Comparison of ENCODE assay signal across 13 cellular contexts in genomic region chr17:76535788-76536510, GRCh38. TPM values are rescaled to one million over a fixed set of nuclear protein-coding genes. Genes with fewer than 3 reads are reported as not detected.
DNase-seq lines count a peak whose midpoint lies in the region; ATAC-seq and TF ChIP-seq lines count a peak whose summit lies in the region.
"Had no signal": no experiment of that assay in that cellular context is flagged by ENCODE, and none has a peak within 500 bp of the region (broad histone marks: within the 10 kb centered on the region; RNA-seq: fewer than 3 reads in every experiment).

No MANE protein-coding gene starts in this region.

- peaks cover 28% of the 10 kb centered on the region for H3K4me1 ChIP-seq in Panc1 (ENCODE audit: control insufficient read depth, insufficient read depth, low read length)
- peaks cover 25 to 72% (median 62%) of the 10 kb centered on the region in 4 donors for H3K4me1 ChIP-seq in esophagus muscularis mucosa
- peaks cover 5% of the 10 kb centered on the region for H3K4me1 ChIP-seq in mesendoderm (ENCODE audit: control insufficient read depth, low read depth, low read length)
- H3K4me1 ChIP-seq in upper lobe of left lung = peaks cover 32 to 44% (median 38%) of the 10 kb centered on the region in 4 donors

- TF ChIP-seq CTCF in Panc1 (IDR thresholded peaks at IDR 0.05) = no peak
- TF ChIP-seq CTCF in esophagus muscularis mucosa (IDR thresholded peaks at IDR 0.05) = no peak
- no peak for TF ChIP-seq CTCF in upper lobe of left lung (IDR thresholded peaks at IDR 0.05)
- no peak for TF ChIP-seq CTCF in natural killer cell (IDR thresholded peaks at IDR 0.05)

- H3K9me3 Mint-ChIP-seq in natural killer cell = no peaks in the 10 kb centered on the region
- H3K9me3 Mint-ChIP-seq in immature natural killer cell = no peaks in the 10 kb centered on the region
- H3K9me3 Mint-ChIP-seq: activated naive CD8-positive, alpha-beta T cell treated with anti-CD3 and anti-CD28 coated beads, Interleukin-2, amount 10 ng/mL, durations not matched to agents 7 days and 5 days; CD4-positive, alpha-beta T cell; T-helper 1 cell treated with Interleukin-12 subunit alpha and Interleukin-12 subunit beta and Interleukin-4 antibody, amounts not matched to agents 30 μg/mL and 1 μg/mL, for 36 hours had no signal

- H3K27me3 Mint-ChIP-seq in natural killer cell (ENCODE audit: low read depth in 2 of 2) = peaks cover 11 to 29% of the 10 kb centered on the region in 2 donors
- H3K27me3 Mint-ChIP-seq in immature natural killer cell (ENCODE audit: low read depth in 3 of 3) = peaks cover 9 to 18% (median 10%) of the 10 kb centered on the region in 3 donors

- H3K36me3 Mint-ChIP-seq in natural killer cell = no peaks in the 10 kb centered on the region
- no peaks in the 10 kb centered on the region for H3K36me3 Mint-ChIP-seq in immature natural killer cell
- H3K36me3 Mint-ChIP-seq: activated naive CD8-positive, alpha-beta T cell treated with anti-CD3 and anti-CD28 coated beads, Interleukin-2, amount 10 ng/mL, durations not matched to agents 7 days and 5 days had no signal

- no peaks in the 10 kb centered on the region for H3K36me3 ChIP-seq in Panc1 (ENCODE audit: control insufficient read depth, insufficient read depth, low read length)
- peaks cover 0 to 3% (median 0%) of the 10 kb centered on the region in 4 donors for H3K36me3 ChIP-seq in esophagus muscularis mucosa
- no peaks in the 10 kb centered on the region for H3K36me3 ChIP-seq in mesendoderm (ENCODE audit: control insufficient read depth, insufficient read depth, low read length)
- no peaks in the 10 kb centered on the region for H3K36me3 ChIP-seq in upper lobe of left lung
- H3K36me3 ChIP-seq: neutrophil had no signal

- H2BK120ac ChIP-seq in mesendoderm (ENCODE audit: low read depth, low read length) = no peak overlapping the region

- H3K27ac Mint-ChIP-seq in natural killer cell (no peak overlapping the region), immature natural killer cell (no peak overlapping the region)
- H3K27ac Mint-ChIP-seq: activated naive CD8-positive, alpha-beta T cell treated with anti-CD3 and anti-CD28 coated beads, Interleukin-2, amount 10 ng/mL, durations not matched to agents 7 days and 5 days; CD4-positive, alpha-beta T cell; T-helper 1 cell treated with Interleukin-12 subunit alpha and Interleukin-12 subunit beta and Interleukin-4 antibody, amounts not matched to agents 30 μg/mL and 1 μg/mL, for 36 hours had no signal

- H3K4me3 ChIP-seq in Panc1 (ENCODE audit: low read depth in 2 of 2, low read length in 2 of 2) (no peak overlapping the region; a peak in 1 of 4 replicates), esophagus muscularis mucosa (peak overlapping the region; percentile 55 to 61 (median 56)), mesendoderm (ENCODE audit: low read length) (no peak overlapping the region), upper lobe of left lung (no peak overlapping the region)

- H3K4me1 Mint-ChIP-seq in natural killer cell (no peaks in the 10 kb centered on the region), immature natural killer cell (peaks cover 10 to 12% of the 10 kb centered on the region in 2 donors)

- H3K79me2 ChIP-seq in mesendoderm (ENCODE audit: control insufficient read depth, insufficient read depth, low read length) = no peaks in the 10 kb centered on the region

- H2BK15ac ChIP-seq in mesendoderm (replicated peaks; ENCODE audit: low read depth) = no peak overlapping the region

- H3K79me1 ChIP-seq in mesendoderm (ENCODE audit: low read length) = no peaks in the 10 kb centered on the region

- peak overlapping the region; percentile 49 for H2AK5ac ChIP-seq in mesendoderm (ENCODE audit: low read length)

- no TSS peak for BruUV-seq in Panc1 (replicated peaks; lab: Mats Ljungman, UMichigan)

- in situ Hi-C loops in Panc1 (cut with HindIII; ENCODE audit: low pct_unique_long_range_greater_than_20kb, low sequenced_read_pairs) = no loop called here

- no peak overlapping the region for H3K4me2 ChIP-seq in mesendoderm (ENCODE audit: low read length)

- POLR2A ChIA-PET in Panc1 (lab: Charles Lee) = interaction anchor here (0.5 kb wide), 1 partner anchor 21 kb away, joined by 3 read pairs; no protein-coding TSS in a partner anchor

- H2BK5ac ChIP-seq in mesendoderm (ENCODE audit: low read length) = no peak overlapping the region

- no peak overlapping the region for H3K18ac ChIP-seq in mesendoderm (ENCODE audit: low read length)

- DNase-seq in Panc1 (ENCODE audit: low read depth, low spot score) (no peak), esophagus muscularis mucosa (ENCODE audit: extremely low spot score) (no peak), mesendoderm (no peak), upper lobe of left lung (no peak), NAMALWA (ENCODE audit: low spot score) (no peak), natural killer cell (no peak), immature natural killer cell (no peak)
- DNase-seq: activated CD4-positive, alpha-beta T cell treated with anti-CD3 and anti-CD28 coated beads for 1 hour; activated naive CD8-positive, alpha-beta T cell treated with anti-CD3 and anti-CD28 coated beads, Interleukin-2, amount 10 ng/mL, durations not matched to agents 7 days and 5 days; CD4-positive, alpha-beta T cell; NCI-H2029 treated with DMSO at 0.1 percent for 48 hours had no signal

- no peak overlapping the region for H3K23ac ChIP-seq in mesendoderm (ENCODE audit: low read length)

- H3K27me3 ChIP-seq in Panc1 (ENCODE audit: control insufficient read depth, insufficient read depth, low read length) (no peaks in the 10 kb centered on the region; the same call in 1 of the 2 replicates), esophagus muscularis mucosa (peaks cover 5 to 61% (median 14%) of the 10 kb centered on the region in 4 donors), mesendoderm (ENCODE audit: insufficient read depth, low read length, poor library complexity) (peaks cover 1% of the 10 kb centered on the region), upper lobe of left lung (peaks cover 0 to 18% (median 10%) of the 10 kb centered on the region in 4 donors)

- H3K9me3 ChIP-seq in Panc1 (ENCODE audit: control insufficient read depth, insufficient read depth, low read depth, low read length) (no peaks in the 10 kb centered on the region), esophagus muscularis mucosa (no peaks in the 10 kb centered on the region), upper lobe of left lung (no peaks in the 10 kb centered on the region)
- H3K9me3 ChIP-seq: neutrophil had no signal

- TF ChIP-seq POLR2A in esophagus muscularis mucosa (IDR thresholded peaks at IDR 0.05; ENCODE audit: low read depth) = no peak
- TF ChIP-seq POLR2A in upper lobe of left lung (IDR thresholded peaks at IDR 0.05) = no peak

- H3K4ac ChIP-seq in mesendoderm (ENCODE audit: low read depth, low read length) = no peak overlapping the region

- no peak overlapping the region for H3K9ac ChIP-seq in mesendoderm (ENCODE audit: low read length)

- intact Hi-C loops in Panc1 (cut with micrococcal nuclease; ENCODE audit: unreplicated experiment) (no loop called here), esophagus muscularis mucosa (cut with DNase I) (no loop called here), natural killer cell (cut with micrococcal nuclease) (no loop called here)

- no peak overlapping the region for H4K5ac ChIP-seq in mesendoderm (ENCODE audit: low read length)

- 86% methylated on average over 9 of the region's 19 CpGs for WGBS in esophagus muscularis mucosa
- WGBS in mesendoderm (ENCODE audit: extremely low coverage, insufficient coverage, low lambda C conversion rate) = no CpG with 5 or more reads among the region's 19 CpGs
- WGBS in upper lobe of left lung, 2 donors = 77 to 89% methylated on average over 11 to 19 of the region's 19 CpGs

- TF ChIP-seq EP300 in esophagus muscularis mucosa (IDR thresholded peaks at IDR 0.05) = no peak
- no peak for TF ChIP-seq EP300 in upper lobe of left lung (IDR thresholded peaks at IDR 0.05)

- H3K4me3 Mint-ChIP-seq in natural killer cell = no peak overlapping the region
- H3K4me3 Mint-ChIP-seq in immature natural killer cell = no peak overlapping the region
- H3K4me3 Mint-ChIP-seq: activated naive CD8-positive, alpha-beta T cell treated with anti-CD3 and anti-CD28 coated beads, Interleukin-2, amount 10 ng/mL, durations not matched to agents 7 days and 5 days; CD4-positive, alpha-beta T cell; T-helper 1 cell treated with Interleukin-12 subunit alpha and Interleukin-12 subunit beta and Interleukin-4 antibody, amounts not matched to agents 30 μg/mL and 1 μg/mL, for 36 hours had no signal

- H3K27ac ChIP-seq in Panc1 (ENCODE audit: low read length) = peak overlapping the region; percentile 5; the same call in 1 of the 2 replicates
- H3K27ac ChIP-seq in esophagus muscularis mucosa (replicated peaks in 1 of 4) = peak overlapping the region; percentile 74 to 84 (median 78)
- H3K27ac ChIP-seq in mesendoderm (ENCODE audit: low read depth, low read length) = no peak overlapping the region
- H3K27ac ChIP-seq in upper lobe of left lung = peak overlapping the region in 3 of 4 donors; percentile 42 to 79 (median 75)
- H3K27ac ChIP-seq: neutrophil had no signal

- peak overlapping the region; percentile 40 for H3K56ac ChIP-seq in mesendoderm (ENCODE audit: low read length)

- ATAC-seq in Panc1 (no peak), upper lobe of left lung (ENCODE audit: low FRiP score in 2 of 2) (no peak), natural killer cell (no peak)

- no peak overlapping the region for H4K8ac ChIP-seq in mesendoderm (ENCODE audit: low read depth, low read length)

- CTCF ChIA-PET in Panc1 (lab: Charles Lee) = interaction anchor here (0.5 to 1.7 kb wide), 5 partner anchors 11 to 68 kb away, joined by 3 to 13 read pairs (median 6); partner anchors contain the start of gene ST6GALNAC2

RNA-seq across cellular contexts. Expression of gene CYGB, which starts 1.6 kb away (rescaled TPM):
- total RNA-seq in Panc1 (2021; ENCODE audit: unreplicated experiment) (6.0 TPM), esophagus muscularis mucosa (10 to 100 TPM; 10.8 to 23.5 (median 20.7) TPM), upper lobe of left lung (10 to 100 TPM in 5 of 6 donors, 1 to 10 TPM in 1; 6.4 to 33.9 (median 16.6) TPM), natural killer cell (under 1 TPM; 0.12 to 0.33 (median 0.16) TPM)
- 16.3 TPM for polyA plus RNA-seq in Panc1 (2012; ENCODE audit: insufficient read length)
- 0.88 TPM for polyA plus RNA-seq in mesendoderm (2013, experiment 1 of 2)
- polyA plus RNA-seq in mesendoderm (2013, experiment 2 of 2) = 0.88 TPM
- polyA plus RNA-seq in immature natural killer cell = under 1 TPM in 2 of 3 donors, not detected in 1; 0.09 to 0.41 TPM
- total RNA-seq: CD4-positive, alpha-beta T cell had no signal

RNA-seq across cellular contexts. Expression of gene PRCD, which starts 3.9 kb away (rescaled TPM):
- total RNA-seq in Panc1 (2021; ENCODE audit: unreplicated experiment) = 0.54 TPM
- 1.6 TPM for polyA plus RNA-seq in Panc1 (2012; ENCODE audit: insufficient read length)
- total RNA-seq in esophagus muscularis mucosa = 1 to 10 TPM; 1.2 to 5.1 (median 3.8) TPM
- 0.59 TPM for polyA plus RNA-seq in mesendoderm (2013, experiment 1 of 2)
- 0.55 TPM for polyA plus RNA-seq in mesendoderm (2013, experiment 2 of 2)
- 10 to 100 TPM in 1 of 6 donors, 1 to 10 TPM in 4, not detected in 1; 3.0 to 13.9 (median 7.2) TPM for total RNA-seq in upper lobe of left lung
- 1 to 10 TPM in 1 of 3 donors, under 1 TPM in 2; 0.77 to 1.1 (median 0.82) TPM for total RNA-seq in natural killer cell
- 1 to 10 TPM; 2.8 to 5.3 (median 3.1) TPM for polyA plus RNA-seq in immature natural killer cell
- total RNA-seq: CD4-positive, alpha-beta T cell had no signal

RNA-seq across cellular contexts. Expression of gene RHBDF2, which starts 34.7 kb away (rescaled TPM):
- total RNA-seq in Panc1 (2021; ENCODE audit: unreplicated experiment) (67.8 TPM), esophagus muscularis mucosa (10 to 100 TPM; 12.9 to 22.5 (median 15.4) TPM), upper lobe of left lung (100 to 1,000 TPM in 2 of 6 donors, 10 to 100 TPM in 4; 34.3 to 137 (median 47.6) TPM), natural killer cell (100 to 1,000 TPM; 194 to 233 (median 202) TPM)
- polyA plus RNA-seq in Panc1 (2012; ENCODE audit: insufficient read length) = 77.4 TPM
- 12.3 TPM for polyA plus RNA-seq in mesendoderm (2013, experiment 1 of 2)
- 11.8 TPM for polyA plus RNA-seq in mesendoderm (2013, experiment 2 of 2)
- 10 to 100 TPM; 19.3 to 90.5 (median 23.6) TPM for polyA plus RNA-seq in immature natural killer cell

RNA-seq across cellular contexts. Expression of gene ST6GALNAC2, which starts 49.7 kb away (rescaled TPM):
- total RNA-seq in Panc1 (2021; ENCODE audit: unreplicated experiment) = 23.0 TPM
- polyA plus RNA-seq in Panc1 (2012; ENCODE audit: insufficient read length) = 26.2 TPM
- 10 to 100 TPM in 2 of 4 donors, 1 to 10 TPM in 2; 8.7 to 17.8 (median 13.3) TPM for total RNA-seq in esophagus muscularis mucosa
- 0.04 TPM for polyA plus RNA-seq in mesendoderm (2013, experiment 1 of 2)
- 0.04 TPM for polyA plus RNA-seq in mesendoderm (2013, experiment 2 of 2)
- total RNA-seq in upper lobe of left lung = 10 to 100 TPM; 24.4 to 63.5 (median 39.8) TPM
- total RNA-seq in natural killer cell = under 1 TPM in 1 of 3 donors, not detected in 2; 0.65 TPM
- under 1 TPM in 1 of 3 donors, not detected in 2; 0.24 TPM for polyA plus RNA-seq in immature natural killer cell

Comparison
In these comparisons a context has a peak if more than half of its experiments do, and no peak if none do; other contexts are left out.
1. H3K4me3 ChIP-seq: peak in esophagus muscularis mucosa (4 of 4); none in Panc1 (0 of 2), mesendoderm (single experiment) and upper lobe of left lung (0 of 4).